26 cellular contexts compared by ENCODE assay signal in genomic region chr12:108147279-108147678, GRCh38. TPM values are rescaled to one million over a fixed set of nuclear protein-coding genes. Genes with fewer than 3 reads are reported as not detected.
"Had no signal": no experiment of that assay in that cellular context is flagged by ENCODE, and none has a peak within 500 bp of the region (broad histone marks: within the 10 kb centered on the region; RNA-seq: fewer than 3 reads in every experiment).

No MANE protein-coding gene starts in this region.

- H3K9me3 ChIP-seq: lower lobe of right lung, ovary, prostate gland, right lobe of liver, tibial nerve, uterus had no signal

- H3K36me3 Mint-ChIP-seq: immature natural killer cell, naive B cell, natural killer cell, neural progenitor cell, type B pancreatic cell had no signal

- H3K27ac Mint-ChIP-seq: immature natural killer cell; natural killer cell; nephron progenitor cell; neural progenitor cell; stimulated activated memory B cell treated with anti-CD40 and anti-IgM and Interleukin-4, amounts not matched to agents 10 μg/mL and 1 μg/mL and 100 μg/mL, for 72 hours; stimulated activated naive CD8-positive, alpha-beta T cell treated with anti-CD3 and anti-CD28 coated beads, Interleukin-15, amount 100 ng/mL, for 72 hours; type B pancreatic cell had no signal

- ATAC-seq: lower lobe of right lung; natural killer cell; right lobe of liver; stimulated activated memory B cell treated with anti-CD40 and anti-IgM and Interleukin-4, amounts not matched to agents 10 μg/mL and 1 μg/mL and 100 μg/mL, for 72 hours; stimulated activated naive CD8-positive, alpha-beta T cell treated with anti-CD3 and anti-CD28 coated beads, Interleukin-15, amount 100 ng/mL, for 72 hours had no signal

- H3K9me3 Mint-ChIP-seq: immature natural killer cell; natural killer cell; nephron progenitor cell; neural progenitor cell; stimulated activated memory B cell treated with anti-CD40 and anti-IgM and Interleukin-4, amounts not matched to agents 10 μg/mL and 1 μg/mL and 100 μg/mL, for 72 hours; stimulated activated naive CD8-positive, alpha-beta T cell treated with anti-CD3 and anti-CD28 coated beads, Interleukin-15, amount 100 ng/mL, for 72 hours; type B pancreatic cell had no signal

- FAIRE-seq: islet of Langerhans, kidney had no signal

- DNase-seq: hypothalamus; immature natural killer cell; kidney; lower lobe of right lung; mammary epithelial cell; mesenchymal stem cell; naive B cell; natural killer cell; nephron progenitor cell; ovary; retina; right lobe of liver; stimulated activated CD4-positive, alpha-beta T cell treated with anti-CD3 and anti-CD28 coated beads, Interleukin-1b, Interleukin-23, amount 100 ng/mL, for 48 hours; stimulated activated CD4-positive, alpha-beta T cell treated with anti-CD3 and anti-CD28 coated beads, Interleukin-2, amount 100 ng/mL, for 48 hours; stimulated activated CD4-positive, alpha-beta T cell treated with anti-CD3 and anti-CD28 coated beads, Interleukin-4, amount 100 ng/mL, for 4 hours; stimulated activated CD8-positive, alpha-beta memory T cell treated with anti-CD3 and anti-CD28 coated beads, Interleukin-4, amount 100 ng/mL, for 48 hours; stimulated activated naive CD4-positive, alpha-beta T cell treated with Interleukin-2 at 50 U/mL for 16 hours; stimulated activated naive CD8-positive, alpha-beta T cell treated with anti-CD3 and anti-CD28 coated beads, Interleukin-15, amount 100 ng/mL, for 72 hours; uterus had no signal

- H3K27me3 ChIP-seq: neural progenitor cell, ovary, right lobe of liver, tibial nerve, uterus had no signal

- H3K4me3 ChIP-seq: lower lobe of right lung, neural progenitor cell, ovary, prostate gland, right lobe of liver, smooth muscle cell, tibial nerve, uterus had no signal

- H3K4me2 ChIP-seq: neural progenitor cell, smooth muscle cell had no signal

- H3K4me1 ChIP-seq: lower lobe of right lung, prostate gland, right lobe of liver, uterus had no signal

- H3K36me3 ChIP-seq: lower lobe of right lung, neural progenitor cell, ovary, prostate gland, right lobe of liver, tibial nerve, uterus had no signal

- H2AFZ ChIP-seq: neural progenitor cell had no signal

- H3K4me3 Mint-ChIP-seq: immature natural killer cell; naive B cell; natural killer cell; nephron progenitor cell; neural progenitor cell; stimulated activated memory B cell treated with anti-CD40 and anti-IgM and Interleukin-4, amounts not matched to agents 10 μg/mL and 1 μg/mL and 100 μg/mL, for 72 hours; stimulated activated naive CD8-positive, alpha-beta T cell treated with anti-CD3 and anti-CD28 coated beads, Interleukin-15, amount 100 ng/mL, for 72 hours; type B pancreatic cell had no signal

- H3K27ac ChIP-seq: lower lobe of right lung, neural progenitor cell, ovary, prostate gland, right lobe of liver, tibial nerve, uterus had no signal

- H3K4me1 Mint-ChIP-seq: immature natural killer cell; natural killer cell; stimulated activated naive CD8-positive, alpha-beta T cell treated with anti-CD3 and anti-CD28 coated beads, Interleukin-15, amount 100 ng/mL, for 72 hours had no signal

- H3K27me3 Mint-ChIP-seq: stimulated activated memory B cell treated with anti-CD40 and anti-IgM and Interleukin-4, amounts not matched to agents 10 μg/mL and 1 μg/mL and 100 μg/mL, for 72 hours had no signal

- H3K9ac ChIP-seq: neural progenitor cell had no signal

RNA-seq across cellular contexts. Expression of gene WSCD2, which starts 18.2 kb away (rescaled TPM):
- total RNA-seq: right lobe of liver had no signal
- polyA plus RNA-seq: immature natural killer cell, mammary epithelial cell had no signal
